2 cellular contexts compared by ENCODE assay signal in the genomic region with DNA sequence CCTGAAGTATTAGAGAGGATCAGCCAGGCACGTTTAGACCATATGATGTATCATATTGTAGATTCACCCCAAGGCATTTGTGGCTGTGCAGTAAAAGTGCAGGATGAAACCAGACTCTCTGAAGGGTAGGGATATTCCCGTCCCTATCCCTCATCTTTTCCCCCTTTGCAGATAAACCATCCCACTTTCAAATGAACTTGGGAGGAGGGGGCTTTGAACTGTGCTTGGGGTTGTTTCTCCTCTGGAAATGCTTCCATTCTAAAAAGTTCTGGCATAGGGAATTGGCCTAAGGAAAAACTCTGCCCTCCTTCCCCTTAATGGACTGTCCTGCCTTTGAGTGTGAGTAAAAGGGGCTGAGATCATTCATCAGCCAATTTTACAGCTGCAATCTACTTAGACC.
TF ChIP-seq lines count a peak whose summit lies in the region.

No MANE protein-coding gene starts in this region.

TF ChIP-seq in HEK293, 187 proteins besides CTCF, POLR2A, EP300 and RAD21:
- TF ChIP-seq, protein P1, sequence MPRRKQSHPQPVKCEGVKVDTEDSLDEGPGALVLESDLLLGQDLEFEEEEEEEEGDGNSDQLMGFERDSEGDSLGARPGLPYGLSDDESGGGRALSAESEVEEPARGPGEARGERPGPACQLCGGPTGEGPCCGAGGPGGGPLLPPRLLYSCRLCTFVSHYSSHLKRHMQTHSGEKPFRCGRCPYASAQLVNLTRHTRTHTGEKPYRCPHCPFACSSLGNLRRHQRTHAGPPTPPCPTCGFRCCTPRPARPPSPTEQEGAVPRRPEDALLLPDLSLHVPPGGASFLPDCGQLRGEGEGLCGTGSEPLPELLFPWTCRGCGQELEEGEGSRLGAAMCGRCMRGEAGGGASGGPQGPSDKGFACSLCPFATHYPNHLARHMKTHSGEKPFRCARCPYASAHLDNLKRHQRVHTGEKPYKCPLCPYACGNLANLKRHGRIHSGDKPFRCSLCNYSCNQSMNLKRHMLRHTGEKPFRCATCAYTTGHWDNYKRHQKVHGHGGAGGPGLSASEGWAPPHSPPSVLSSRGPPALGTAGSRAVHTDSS (tag by site-specific recombination; IDR thresholded peaks at IDR 0.05) = no peak
- TF ChIP-seq ZNF521 (tag by site-specific recombination; IDR thresholded peaks at IDR 0.05) = no peak
- TF ChIP-seq, protein P2, sequence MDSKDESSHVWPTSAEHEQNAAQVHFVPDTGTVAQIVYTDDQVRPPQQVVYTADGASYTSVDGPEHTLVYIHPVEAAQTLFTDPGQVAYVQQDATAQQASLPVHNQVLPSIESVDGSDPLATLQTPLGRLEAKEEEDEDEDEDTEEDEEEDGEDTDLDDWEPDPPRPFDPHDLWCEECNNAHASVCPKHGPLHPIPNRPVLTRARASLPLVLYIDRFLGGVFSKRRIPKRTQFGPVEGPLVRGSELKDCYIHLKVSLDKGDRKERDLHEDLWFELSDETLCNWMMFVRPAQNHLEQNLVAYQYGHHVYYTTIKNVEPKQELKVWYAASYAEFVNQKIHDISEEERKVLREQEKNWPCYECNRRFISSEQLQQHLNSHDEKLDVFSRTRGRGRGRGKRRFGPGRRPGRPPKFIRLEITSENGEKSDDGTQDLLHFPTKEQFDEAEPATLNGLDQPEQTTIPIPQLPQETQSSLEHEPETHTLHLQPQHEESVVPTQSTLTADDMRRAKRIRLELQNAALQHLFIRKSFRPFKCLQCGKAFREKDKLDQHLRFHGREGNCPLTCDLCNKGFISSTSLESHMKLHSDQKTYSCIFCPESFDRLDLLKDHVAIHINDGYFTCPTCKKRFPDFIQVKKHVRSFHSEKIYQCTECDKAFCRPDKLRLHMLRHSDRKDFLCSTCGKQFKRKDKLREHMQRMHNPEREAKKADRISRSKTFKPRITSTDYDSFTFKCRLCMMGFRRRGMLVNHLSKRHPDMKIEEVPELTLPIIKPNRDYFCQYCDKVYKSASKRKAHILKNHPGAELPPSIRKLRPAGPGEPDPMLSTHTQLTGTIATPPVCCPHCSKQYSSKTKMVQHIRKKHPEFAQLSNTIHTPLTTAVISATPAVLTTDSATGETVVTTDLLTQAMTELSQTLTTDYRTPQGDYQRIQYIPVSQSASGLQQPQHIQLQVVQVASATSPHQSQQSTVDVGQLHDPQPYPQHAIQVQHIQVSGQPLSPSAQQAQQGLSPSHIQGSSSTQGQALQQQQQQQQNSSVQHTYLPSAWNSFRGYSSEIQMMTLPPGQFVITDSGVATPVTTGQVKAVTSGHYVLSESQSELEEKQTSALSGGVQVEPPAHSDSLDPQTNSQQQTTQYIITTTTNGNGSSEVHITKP (tag by site-specific recombination; IDR thresholded peaks at IDR 0.05) = peak; percentile 94

TF ChIP-seq in K562, 482 proteins besides CTCF, POLR2A, EP300 and RAD21:
- TF ChIP-seq, protein P2 (IDR thresholded peaks at IDR 0.05; ENCODE audit: partially characterized antibody) = peak; percentile 57
- TF ChIP-seq JUN (IDR thresholded peaks at IDR 0.05; ENCODE audit: borderline replicate concordance, low read depth, low read length) (no peak), JUN (CRISPR knock-in tag; IDR thresholded peaks at IDR 0.05; ENCODE audit: borderline replicate concordance) (no peak)
